In the genomic region with DNA sequence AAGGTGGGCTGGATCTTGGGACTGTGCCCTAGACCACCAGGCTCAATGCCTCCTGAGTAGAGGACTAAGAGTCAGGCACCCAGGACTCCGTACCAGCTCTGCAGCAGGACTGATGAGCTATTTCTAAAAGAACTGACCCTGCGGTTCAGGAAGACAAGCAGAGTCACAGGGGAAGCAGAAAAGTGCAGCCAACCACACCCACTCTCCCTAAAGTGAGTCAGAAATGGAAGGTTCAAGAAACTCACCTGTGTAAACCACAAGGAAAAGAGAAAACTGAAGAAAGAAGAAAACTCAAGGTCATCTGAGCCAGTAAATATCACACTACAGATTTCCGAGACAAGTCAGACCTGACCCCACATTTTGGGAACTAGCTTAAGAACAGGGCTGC, we compare ENCODE assay signal across 10 cellular contexts. TPM values are rescaled to one million over a fixed set of nuclear protein-coding genes. Genes with fewer than 3 reads are reported as not detected.
DNase-seq lines count a peak whose midpoint lies in the region; ATAC-seq and TF ChIP-seq lines count a peak whose summit lies in the region.
"Had no signal": no experiment of that assay in that cellular context is flagged by ENCODE, and none has a peak within 500 bp of the region (broad histone marks: within the 10 kb centered on the region; RNA-seq: fewer than 3 reads in every experiment).

No MANE protein-coding gene starts in this region.

- H3K27ac ChIP-seq in heart right ventricle (peak overlapping the region in 9 of 10 donors; percentile 87 to 96 (median 93)), uterus (peak overlapping the region; percentile 94 to 97)

- intact Hi-C loops in heart right ventricle (cut with DNase I), result no loop called here
- intact Hi-C loops in Right ventricle myocardium inferior (cut with DNase I), result loop anchor here (2.0 kb wide), 1 partner anchor 115 kb away; no protein-coding TSS in a partner anchor
- intact Hi-C loops in mucosa of descending colon (cut with DNase I, micrococcal nuclease), result no loop called here
- intact Hi-C loops in uterus (cut with DNase I; ENCODE audit: low total_unique reads), result no loop called here

- peaks cover 47% of the 10 kb centered on the region for H3K4me1 Mint-ChIP-seq in activated naive CD8-positive, alpha-beta T cell (ENCODE audit: low read depth)

- DNase-seq in heart right ventricle (no peak), Right ventricle myocardium inferior (ENCODE audit: missing footprints) (no peak), mucosa of descending colon (no peak), uterus (no peak), NCI-H2196 treated with DMSO at 0.1 percent for 48 hours (lab: John Stamatoyannopoulos, UW; ENCODE audit: unreplicated experiment) (no peak), NCI-H2029 (lab: John Stamatoyannopoulos, UW) (no peak)
- DNase-seq: activated CD4-positive, alpha-beta T cell treated with anti-CD3 and anti-CD28 coated beads, Interleukin-2, amount 50 U/mL, for 48 hours; NCI-H1417 treated with DMSO at 0.1 percent for 48 hours had no signal

- H3K4me3 ChIP-seq in heart right ventricle (peak overlapping the region in 3 of 10 donors; percentile 62 to 85 (median 67)), mucosa of descending colon (no peak overlapping the region), uterus (no peak overlapping the region)

- H3K4me1 ChIP-seq in heart right ventricle, result peaks cover 10 to 61% (median 35%) of the 10 kb centered on the region in 9 donors
- peaks cover 23% of the 10 kb centered on the region for H3K4me1 ChIP-seq in mucosa of descending colon (ENCODE audit: low read depth)
- H3K4me1 ChIP-seq in uterus, result peaks cover 0 to 6% of the 10 kb centered on the region in 2 donors

- ATAC-seq in heart right ventricle (no peak), Right ventricle myocardium inferior (no peak), mucosa of descending colon (peak; percentile 6), GM19452 (IDR thresholded peaks at IDR 0.05; ENCODE audit: unreplicated experiment) (no peak)

- H3K27me3 Mint-ChIP-seq in activated naive CD8-positive, alpha-beta T cell, result no peaks in the 10 kb centered on the region

- H3K27me3 ChIP-seq in heart right ventricle (no peaks in the 10 kb centered on the region), uterus (no peaks in the 10 kb centered on the region)

- H3K36me3 Mint-ChIP-seq in activated naive CD8-positive, alpha-beta T cell, result peaks cover 3% of the 10 kb centered on the region

- H3K36me3 ChIP-seq in heart right ventricle (peaks cover 0 to 28% (median 6%) of the 10 kb centered on the region in 9 donors), mucosa of descending colon (ENCODE audit: low read depth) (no peaks in the 10 kb centered on the region), uterus (no peaks in the 10 kb centered on the region)

- no peaks in the 10 kb centered on the region for H3K9me3 ChIP-seq in heart right ventricle
- H3K9me3 ChIP-seq in mucosa of descending colon, result no peaks in the 10 kb centered on the region
- H3K9me3 ChIP-seq in uterus, result no peaks in the 10 kb centered on the region

- H3K4me3 Mint-ChIP-seq in activated naive CD8-positive, alpha-beta T cell, result peak overlapping the region; percentile 89

- peak overlapping the region; percentile 55 for H3K27ac Mint-ChIP-seq in activated naive CD8-positive, alpha-beta T cell

- TF ChIP-seq CTCF in heart right ventricle (IDR thresholded peaks at IDR 0.05) (no peak), mucosa of descending colon (IDR thresholded peaks at IDR 0.05) (no peak), uterus (IDR thresholded peaks at IDR 0.05) (no peak)

- 84 to 85% methylated on average over 3 of the region's 3 CpGs for WGBS in heart right ventricle, 2 donors

- no peaks in the 10 kb centered on the region for H3K9me3 Mint-ChIP-seq in activated naive CD8-positive, alpha-beta T cell (ENCODE audit: low read depth)

- TF ChIP-seq POLR2A in uterus (IDR thresholded peaks at IDR 0.05), result no peak

RNA-seq across cellular contexts. Expression of gene PARP12, which starts 2.5 kb away (rescaled TPM):
- total RNA-seq in heart right ventricle, result 10 to 100 TPM in 9 of 10 donors, 1 to 10 TPM in 1; 9.9 to 48.3 (median 13.1) TPM
- polyA plus RNA-seq in heart right ventricle, result 10 to 100 TPM in 1 of 2 donors, 1 to 10 TPM in 1; 6.7 to 27.1 TPM
- 13.2 TPM for total RNA-seq in Right ventricle myocardium inferior
- total RNA-seq in mucosa of descending colon, result 10 to 100 TPM; 55.7 to 77.0 (median 61.8) TPM
- 10 to 100 TPM; 22.5 to 89.5 (median 50.7) TPM for total RNA-seq in uterus
